1 cellular context compared by ENCODE assay signal in the genomic region with DNA sequence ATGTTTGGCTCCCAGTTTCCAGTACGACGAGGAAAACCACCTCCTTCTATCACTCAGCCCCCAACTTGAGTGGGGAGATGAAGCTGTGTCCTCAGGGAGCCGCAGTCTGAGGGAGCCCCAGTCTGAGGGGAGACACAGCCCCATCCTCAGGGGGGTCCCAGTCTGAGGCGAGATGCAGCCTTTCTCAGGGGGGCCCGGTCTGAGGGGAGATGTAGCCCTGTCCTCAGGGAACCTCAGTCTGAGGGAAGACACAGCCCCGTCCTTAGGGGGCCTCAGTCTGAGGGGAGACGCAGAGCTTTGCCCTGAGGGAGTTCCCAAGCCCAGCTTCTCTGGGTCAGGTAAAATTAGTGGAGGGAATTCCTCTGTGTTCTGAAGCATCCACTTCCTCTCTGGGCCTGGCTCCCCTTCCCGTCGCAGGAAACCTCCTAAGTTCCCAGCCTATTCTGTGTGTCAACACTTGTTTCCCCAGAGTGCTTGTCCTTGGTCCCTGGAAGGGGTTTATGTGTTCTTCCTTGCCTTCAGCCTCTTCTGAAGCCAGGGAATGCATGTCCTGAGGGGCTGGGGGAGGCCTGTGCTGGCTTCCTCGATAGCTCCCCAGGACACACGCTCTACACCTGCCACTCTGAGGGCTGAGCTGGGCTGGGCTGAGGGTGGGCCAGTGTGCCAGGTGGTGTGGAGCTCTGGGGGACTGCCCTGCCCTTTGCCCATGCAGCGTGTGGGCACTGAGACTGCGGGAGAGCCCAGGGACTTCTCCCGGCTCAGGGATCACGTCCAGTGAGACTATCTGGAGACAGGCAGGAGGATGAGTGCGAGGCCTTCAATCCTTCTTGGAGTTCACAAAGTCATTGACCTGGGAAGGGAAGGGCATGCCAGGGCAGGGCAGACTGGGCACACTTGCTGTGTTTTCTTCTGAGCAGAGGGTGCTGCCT.
TF ChIP-seq lines count a peak whose summit lies in the region.

No MANE protein-coding gene starts in this region.

TF ChIP-seq in GM23338, 12 proteins besides CTCF, POLR2A, EP300 and RAD21 (continued from another document):
- TF ChIP-seq JUNB (IDR thresholded peaks at IDR 0.05; ENCODE audit: unreplicated experiment): no peak
- TF ChIP-seq CREB1 (CRISPR knock-in tag; IDR thresholded peaks at IDR 0.05; ENCODE audit: low read depth): no peak
- no peak for TF ChIP-seq ZNF114 (CRISPR knock-in tag; IDR thresholded peaks at IDR 0.05)
- TF ChIP-seq NANOG (IDR thresholded peaks at IDR 0.05; ENCODE audit: borderline replicate concordance): no peak
- TF ChIP-seq REST (IDR thresholded peaks at IDR 0.05; ENCODE audit: unreplicated experiment): no peak
- TF ChIP-seq ZNF462 (CRISPR knock-in tag; IDR thresholded peaks at IDR 0.05): no peak
